Comparison of ENCODE assay signal across 8 cellular contexts in genomic region chr17:31094600-31095238, GRCh38. TPM values are rescaled to one million over a fixed set of nuclear protein-coding genes. Genes with fewer than 3 reads are reported as not detected.
DNase-seq lines count a peak whose midpoint lies in the region; ATAC-seq and TF ChIP-seq lines count a peak whose summit lies in the region.

NF1 (plus strand) TSS chr17:31094977; CDS start chr17:31095310, 333 bp downstream.

- peaks cover 0 to 12% (median 10%) of the 10 kb centered on the region in 4 donors for H3K4me1 ChIP-seq in liver (ENCODE audit: control insufficient read depth in 4 of 4, insufficient read depth in 4 of 4, low read length in 3 of 4)

- DNase-seq in C1 segment of cervical spinal cord (lab: John Stamatoyannopoulos, UW) (peak; percentile 65 to 95 (median 92)), NCI-H82 (lab: John Stamatoyannopoulos, UW) (peak; percentile 99), dermis blood vessel endothelial cell (peak; percentile 95)
- DNase-seq in activated CD4-positive, alpha-beta T cell treated with anti-CD3 and anti-CD28 coated beads, Interleukin-2, amount 50 U/mL, for 48 hours: peak; percentile 89 to 92
- DNase-seq in stimulated activated CD4-positive, alpha-beta T cell treated with anti-CD3 and anti-CD28 coated beads, Interleukin-4, amount 100 ng/mL, for 1 hour: peak; percentile 82

- no peaks in the 10 kb centered on the region for H3K27me3 ChIP-seq in liver (ENCODE audit: control insufficient read depth in 4 of 4, insufficient read depth in 4 of 4, low read length in 3 of 4)

- peak within 1 kb of the TSS; percentile 74 to 80 for H3K9ac ChIP-seq in liver (ENCODE audit: low read depth in 1 of 2, low read length in 2 of 2)

- H3K36me3 ChIP-seq in liver (ENCODE audit: control insufficient read depth in 4 of 4, insufficient read depth in 3 of 4, low read depth in 1 of 4, low read length in 3 of 4): no peaks in the 10 kb centered on the region

- WGBS in liver: under 1% methylated on average over 46 of the region's 46 CpGs

- peak within 1 kb of the TSS; percentile 92 to 97 for H3K27ac ChIP-seq in liver (ENCODE audit: low read depth in 1 of 2, low read length in 2 of 2)

- H3K4me3 ChIP-seq in liver (ENCODE audit: low read depth in 1 of 3, low read length in 3 of 3): peak within 1 kb of the TSS; percentile 75 to 96 (median 85)

- no peak for TF ChIP-seq CTCF in liver (IDR thresholded peaks at IDR 0.05; ENCODE audit: low read depth, low read length, missing input control)

- TF ChIP-seq RAD21 in liver (IDR thresholded peaks at IDR 0.05): peak; percentile 12 to 20

- peak; percentile 82 for ATAC-seq in GM19351 (IDR thresholded peaks at IDR 0.05; ENCODE audit: unreplicated experiment)
- peak; percentile 62 for ATAC-seq in HG03565 (IDR thresholded peaks at IDR 0.05; ENCODE audit: unreplicated experiment)

- no peaks in the 10 kb centered on the region for H3K9me3 ChIP-seq in liver (ENCODE audit: control insufficient read depth in 4 of 4, low read length in 3 of 4)

TF ChIP-seq in liver, 16 proteins besides CTCF, POLR2A, EP300 and RAD21:
- TF ChIP-seq YY1 (IDR thresholded peaks at IDR 0.05) (peak; percentile 96), HNF4G (IDR thresholded peaks at IDR 0.05) (no peak), TAF1 (conservative IDR thresholded peaks at IDR 0.05) (peak; percentile 37), EGR1 (IDR thresholded peaks at IDR 0.05; ENCODE audit: low read depth in 2 of 2) (no peak), MAX (IDR thresholded peaks at IDR 0.05) (peak; percentile 40), JUND (IDR thresholded peaks at IDR 0.05) (peak; percentile 80 to 88), NR2F2 (IDR thresholded peaks at IDR 0.05) (no peak), GABPA (IDR thresholded peaks at IDR 0.05 in 1 of 2, conservative IDR thresholded peaks at IDR 0.05 in 1 of 2) (peak; percentile 48 to 78), HNF4A (conservative IDR thresholded peaks at IDR 0.05) (no peak), FOXA2 (IDR thresholded peaks at IDR 0.05) (no peak), ATF3 (IDR thresholded peaks at IDR 0.05) (peak; percentile 46), SP1 (IDR thresholded peaks at IDR 0.05) (no peak), RXRA (IDR thresholded peaks at IDR 0.05) (no peak), FOXA1 (IDR thresholded peaks at IDR 0.05) (no peak)
- TF ChIP-seq, protein P1, sequence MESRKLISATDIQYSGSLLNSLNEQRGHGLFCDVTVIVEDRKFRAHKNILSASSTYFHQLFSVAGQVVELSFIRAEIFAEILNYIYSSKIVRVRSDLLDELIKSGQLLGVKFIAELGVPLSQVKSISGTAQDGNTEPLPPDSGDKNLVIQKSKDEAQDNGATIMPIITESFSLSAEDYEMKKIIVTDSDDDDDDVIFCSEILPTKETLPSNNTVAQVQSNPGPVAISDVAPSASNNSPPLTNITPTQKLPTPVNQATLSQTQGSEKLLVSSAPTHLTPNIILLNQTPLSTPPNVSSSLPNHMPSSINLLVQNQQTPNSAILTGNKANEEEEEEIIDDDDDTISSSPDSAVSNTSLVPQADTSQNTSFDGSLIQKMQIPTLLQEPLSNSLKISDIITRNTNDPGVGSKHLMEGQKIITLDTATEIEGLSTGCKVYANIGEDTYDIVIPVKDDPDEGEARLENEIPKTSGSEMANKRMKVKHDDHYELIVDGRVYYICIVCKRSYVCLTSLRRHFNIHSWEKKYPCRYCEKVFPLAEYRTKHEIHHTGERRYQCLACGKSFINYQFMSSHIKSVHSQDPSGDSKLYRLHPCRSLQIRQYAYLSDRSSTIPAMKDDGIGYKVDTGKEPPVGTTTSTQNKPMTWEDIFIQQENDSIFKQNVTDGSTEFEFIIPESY (IDR thresholded peaks at IDR 0.05): no peak
- TF ChIP-seq, protein P2, sequence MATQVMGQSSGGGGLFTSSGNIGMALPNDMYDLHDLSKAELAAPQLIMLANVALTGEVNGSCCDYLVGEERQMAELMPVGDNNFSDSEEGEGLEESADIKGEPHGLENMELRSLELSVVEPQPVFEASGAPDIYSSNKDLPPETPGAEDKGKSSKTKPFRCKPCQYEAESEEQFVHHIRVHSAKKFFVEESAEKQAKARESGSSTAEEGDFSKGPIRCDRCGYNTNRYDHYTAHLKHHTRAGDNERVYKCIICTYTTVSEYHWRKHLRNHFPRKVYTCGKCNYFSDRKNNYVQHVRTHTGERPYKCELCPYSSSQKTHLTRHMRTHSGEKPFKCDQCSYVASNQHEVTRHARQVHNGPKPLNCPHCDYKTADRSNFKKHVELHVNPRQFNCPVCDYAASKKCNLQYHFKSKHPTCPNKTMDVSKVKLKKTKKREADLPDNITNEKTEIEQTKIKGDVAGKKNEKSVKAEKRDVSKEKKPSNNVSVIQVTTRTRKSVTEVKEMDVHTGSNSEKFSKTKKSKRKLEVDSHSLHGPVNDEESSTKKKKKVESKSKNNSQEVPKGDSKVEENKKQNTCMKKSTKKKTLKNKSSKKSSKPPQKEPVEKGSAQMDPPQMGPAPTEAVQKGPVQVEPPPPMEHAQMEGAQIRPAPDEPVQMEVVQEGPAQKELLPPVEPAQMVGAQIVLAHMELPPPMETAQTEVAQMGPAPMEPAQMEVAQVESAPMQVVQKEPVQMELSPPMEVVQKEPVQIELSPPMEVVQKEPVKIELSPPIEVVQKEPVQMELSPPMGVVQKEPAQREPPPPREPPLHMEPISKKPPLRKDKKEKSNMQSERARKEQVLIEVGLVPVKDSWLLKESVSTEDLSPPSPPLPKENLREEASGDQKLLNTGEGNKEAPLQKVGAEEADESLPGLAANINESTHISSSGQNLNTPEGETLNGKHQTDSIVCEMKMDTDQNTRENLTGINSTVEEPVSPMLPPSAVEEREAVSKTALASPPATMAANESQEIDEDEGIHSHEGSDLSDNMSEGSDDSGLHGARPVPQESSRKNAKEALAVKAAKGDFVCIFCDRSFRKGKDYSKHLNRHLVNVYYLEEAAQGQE (IDR thresholded peaks at IDR 0.05): no peak

RNA-seq across cellular contexts. Expression of gene NF1, which starts in this region (rescaled TPM):
- total RNA-seq in dermis blood vessel endothelial cell: 36.9 and 39.1 TPM in 2 replicates
- total RNA-seq in liver: 10 to 100 TPM; 18.5 to 42.6 TPM
- polyA plus RNA-seq in liver: 1 to 10 TPM; 4.6 to 8.4 TPM

Comparison
In these comparisons a context has a peak if more than half of its experiments do, and no peak if none do; other contexts are left out.
1. Peak in every context shown above with its lines: DNase-seq, ATAC-seq, H3K4me3 ChIP-seq and H3K27ac ChIP-seq.